Comparison of ENCODE assay signal across 8 cellular contexts in the genomic region with DNA sequence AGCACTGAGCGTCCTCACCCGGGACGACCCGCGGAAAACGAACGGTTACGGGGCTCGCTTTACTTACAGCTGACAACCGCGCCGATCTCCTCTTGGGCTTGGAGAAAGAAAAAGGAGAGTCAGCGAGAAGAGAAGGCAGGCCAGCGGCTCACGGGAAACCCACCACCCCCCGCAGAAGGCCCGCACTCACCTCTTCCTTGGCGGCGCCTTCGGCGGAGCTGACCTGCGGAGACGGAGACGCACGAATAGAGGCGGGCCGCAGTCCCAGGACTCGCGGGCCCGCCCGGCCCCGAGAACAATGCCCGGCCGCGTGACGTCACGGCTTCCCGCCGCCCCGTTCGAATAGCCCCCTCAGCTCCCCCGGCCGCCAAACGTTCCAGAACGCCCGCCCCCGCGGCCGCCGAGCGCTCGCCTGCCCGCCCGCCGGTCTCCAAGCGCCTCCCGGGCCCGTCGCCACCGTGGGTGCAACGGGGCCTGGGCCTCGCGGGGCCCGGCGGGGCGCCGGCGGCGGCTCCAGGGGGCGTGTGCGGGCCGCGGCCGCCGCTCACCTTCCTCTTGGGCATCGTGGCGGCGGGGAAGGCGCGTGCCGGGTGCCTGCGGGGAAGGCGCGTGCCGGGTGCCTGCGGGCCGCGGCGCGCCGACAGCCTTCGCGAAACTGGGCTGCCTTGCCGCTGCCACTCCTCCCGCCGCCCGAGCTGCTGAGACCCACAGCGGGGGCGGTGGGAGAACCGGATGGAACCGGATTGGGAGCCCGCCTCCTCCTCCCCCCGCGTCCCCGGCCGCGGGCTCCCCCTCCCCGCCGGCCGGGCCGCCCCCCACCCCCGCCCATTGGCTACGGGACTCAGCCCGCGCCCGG. TPM values are rescaled to one million over a fixed set of nuclear protein-coding genes. Genes with fewer than 3 reads are reported as not detected.
DNase-seq lines count a peak whose midpoint lies in the region; ATAC-seq and TF ChIP-seq lines count a peak whose summit lies in the region.

A gene with protein sequence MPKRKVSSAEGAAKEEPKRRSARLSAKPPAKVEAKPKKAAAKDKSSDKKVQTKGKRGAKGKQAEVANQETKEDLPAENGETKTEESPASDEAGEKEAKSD (minus strand): TSS at position 734 of the 856 bp plus-strand sequence. CDS start 171 bp downstream, at position 563.

- TF ChIP-seq POLR2A in gastroesophageal sphincter (IDR thresholded peaks at IDR 0.05) (peak; percentile 31 to 67), suprapubic skin (IDR thresholded peaks at IDR 0.05) (peak; percentile 45 to 56)

- TF ChIP-seq EP300 in gastroesophageal sphincter (IDR thresholded peaks at IDR 0.05): no peak
- TF ChIP-seq EP300 in suprapubic skin (IDR thresholded peaks at IDR 0.05): no peak

- H3K36me3 ChIP-seq in SJSA1: peaks cover 51% of the 10 kb centered on the region
- peaks cover 0 to 5% of the 10 kb centered on the region in 2 donors for H3K36me3 ChIP-seq in gastroesophageal sphincter
- H3K36me3 ChIP-seq in suprapubic skin: peaks cover 8% of the 10 kb centered on the region

- CTCF ChIA-PET in HEK293T (lab: Yijun Ruan, JAX): interaction anchor here (0.6 kb wide), 1 partner anchor 314 kb away, joined by 4 read pairs; no protein-coding TSS in a partner anchor

- H3K4me3 ChIP-seq in SJSA1 (peak within 1 kb of the TSS; percentile 97), gastroesophageal sphincter (peak within 1 kb of the TSS; percentile 50 to 83), suprapubic skin (peak within 1 kb of the TSS; percentile 84)

- ATAC-seq in gastroesophageal sphincter: peak; percentile 77

- POLR2A ChIA-PET in HEK293T (lab: Yijun Ruan, JAX): interaction anchor here (0.6 to 3.4 kb wide), 25 partner anchors 8 to 1715 kb away, joined by 3 to 41 read pairs (median 6); a partner anchor contains a TSS

- no peaks in the 10 kb centered on the region for H3K27me3 ChIP-seq in SJSA1 (replicated peaks)
- H3K27me3 ChIP-seq in gastroesophageal sphincter: no peaks in the 10 kb centered on the region
- no peaks in the 10 kb centered on the region for H3K27me3 ChIP-seq in suprapubic skin

- DNase-seq in GF-D8 (lab: John Stamatoyannopoulos, UW) (peak; percentile 87), HEK293T (ENCODE audit: extremely low spot score) (peak; percentile 75), MV-4-11 (lab: John Stamatoyannopoulos, UW) (peak; percentile 83), SJSA1 (ENCODE audit: low read depth in 1 of 2, low spot score in 2 of 2) (peak; percentile 86 to 90), occipital lobe (lab: John Stamatoyannopoulos, UW) (peak; percentile 92), suprapubic skin (ENCODE audit: low spot score in 2 of 2) (peak; percentile 87 to 88)
- DNase-seq in activated naive CD4-positive, alpha-beta T cell (lab: John Stamatoyannopoulos, UW): peak; percentile 89 to 98 (median 92)

- no peaks in the 10 kb centered on the region for H3K9me3 ChIP-seq in SJSA1 (replicated peaks)
- H3K9me3 ChIP-seq in gastroesophageal sphincter: no peaks in the 10 kb centered on the region
- H3K9me3 ChIP-seq in suprapubic skin: no peaks in the 10 kb centered on the region

- 0% methylated on average over 7 of the region's 116 CpGs; no CpG with 5 or more reads in 1 of the 2 donors for WGBS in gastroesophageal sphincter (ENCODE audit: low coverage in 1 of 2), 2 donors
- 0% methylated on average over 21 of the region's 116 CpGs for WGBS in suprapubic skin

- peak in 2 of 4 experiments; percentile 3 to 15 for TF ChIP-seq CTCF in gastroesophageal sphincter (IDR thresholded peaks at IDR 0.05)
- TF ChIP-seq CTCF in suprapubic skin (IDR thresholded peaks at IDR 0.05): no peak

- H3K4me1 ChIP-seq in SJSA1 (replicated peaks) (peaks cover 27% of the 10 kb centered on the region), gastroesophageal sphincter (peaks cover 0 to 51% (median 5%) of the 10 kb centered on the region in 3 donors), suprapubic skin (peaks cover 30% of the 10 kb centered on the region)

- peak within 1 kb of the TSS; percentile 88 for H3K27ac ChIP-seq in SJSA1
- H3K27ac ChIP-seq in gastroesophageal sphincter: peak within 1 kb of the TSS; percentile 55 to 97 (median 92)
- peak within 1 kb of the TSS; percentile 98 for H3K27ac ChIP-seq in suprapubic skin

TF ChIP-seq in HEK293T, 16 proteins besides CTCF, POLR2A, EP300 and RAD21:
- TF ChIP-seq LEF1 (IDR thresholded peaks at IDR 0.05; ENCODE audit: borderline replicate concordance) (peak; percentile 54; the same call in 1 of the 2 replicates), ZNF384 (IDR thresholded peaks at IDR 0.05) (no peak), ARNT (IDR thresholded peaks at IDR 0.05) (peak; percentile 54), FOXM1 (IDR thresholded peaks at IDR 0.05; ENCODE audit: borderline replicate concordance) (peak; percentile 67; the same call in 1 of the 2 replicates), CTBP1 (IDR thresholded peaks at IDR 0.05; ENCODE audit: borderline replicate concordance) (no peak), SUZ12 (IDR thresholded peaks at IDR 0.05) (no peak), BHLHE40 (IDR thresholded peaks at IDR 0.05; ENCODE audit: borderline replicate concordance) (no peak), FOXK2 (IDR thresholded peaks at IDR 0.05) (no peak), HDGF (IDR thresholded peaks at IDR 0.05; ENCODE audit: borderline replicate concordance) (no peak), L3MBTL2 (conservative IDR thresholded peaks at IDR 0.05) (no peak), SP1 (IDR thresholded peaks at IDR 0.05) (no peak), ELF4 (IDR thresholded peaks at IDR 0.05) (no peak)
- TF ChIP-seq, protein P1, sequence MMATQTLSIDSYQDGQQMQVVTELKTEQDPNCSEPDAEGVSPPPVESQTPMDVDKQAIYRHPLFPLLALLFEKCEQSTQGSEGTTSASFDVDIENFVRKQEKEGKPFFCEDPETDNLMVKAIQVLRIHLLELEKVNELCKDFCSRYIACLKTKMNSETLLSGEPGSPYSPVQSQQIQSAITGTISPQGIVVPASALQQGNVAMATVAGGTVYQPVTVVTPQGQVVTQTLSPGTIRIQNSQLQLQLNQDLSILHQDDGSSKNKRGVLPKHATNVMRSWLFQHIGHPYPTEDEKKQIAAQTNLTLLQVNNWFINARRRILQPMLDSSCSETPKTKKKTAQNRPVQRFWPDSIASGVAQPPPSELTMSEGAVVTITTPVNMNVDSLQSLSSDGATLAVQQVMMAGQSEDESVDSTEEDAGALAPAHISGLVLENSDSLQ (IDR thresholded peaks at IDR 0.05): no peak

RNA-seq across cellular contexts. Expression of the gene that starts here (rescaled TPM):
- total RNA-seq in SJSA1 (2014; rRNA removed; shearing (Covaris generic)): 446 and 461 TPM in 2 replicates
- 100 to 1,000 TPM in 1 of 4 donors, 10 to 100 TPM in 3; 69.0 to 117 (median 80.8) TPM for total RNA-seq in gastroesophageal sphincter
- 139 TPM for total RNA-seq in occipital lobe
- 100 to 1,000 TPM in 2 of 4 donors, 10 to 100 TPM in 2; 63.1 to 130 (median 101) TPM for total RNA-seq in suprapubic skin

Comparison
In these comparisons a context has a peak if more than half of its experiments do, and no peak if none do; other contexts are left out.
1. Peak in every context shown above with its lines: DNase-seq, ATAC-seq, H3K4me3 ChIP-seq and H3K27ac ChIP-seq.